In genomic region chr1:179230251-179230650, GRCh38 we compare ENCODE assay signal across 8 cellular contexts. TPM values are rescaled to one million over a fixed set of nuclear protein-coding genes. Genes with fewer than 3 reads are reported as not detected.
DNase-seq lines count a peak whose midpoint lies in the region; ATAC-seq and TF ChIP-seq lines count a peak whose summit lies in the region.

No MANE protein-coding gene starts in this region.

- H3K27ac ChIP-seq in C4-2B (peak overlapping the region; percentile 87; the same call in 1 of the 2 replicates), HUES6 (ENCODE audit: low read depth, low read length) (no peak overlapping the region), breast epithelium (peak overlapping the region in 1 of 2 donors; percentile 83), muscle layer of colon (ENCODE audit: low read depth, low read length) (peak overlapping the region; percentile 76)

- TF ChIP-seq CTCF in C4-2B (conservative IDR thresholded peaks at IDR 0.05) (no peak), breast epithelium (IDR thresholded peaks at IDR 0.05) (no peak)

- intact Hi-C loops in breast epithelium (cut with DNase I; ENCODE audit: low total_unique reads), result no loop called here

- ATAC-seq in HG02981 (IDR thresholded peaks at IDR 0.05; ENCODE audit: unreplicated experiment) (no peak), GM21786 (IDR thresholded peaks at IDR 0.05; ENCODE audit: unreplicated experiment) (no peak)

- H3K27me3 ChIP-seq in HUES6 (ENCODE audit: control insufficient read depth, insufficient read depth, low read length) (no peaks in the 10 kb centered on the region), breast epithelium (no peaks in the 10 kb centered on the region), muscle layer of colon (ENCODE audit: control insufficient read depth in 1 of 2, insufficient read depth in 2 of 2, low read length in 2 of 2) (no peaks in the 10 kb centered on the region)

- H3K36me3 ChIP-seq in HUES6 (ENCODE audit: control insufficient read depth, insufficient read depth, low read length) (no peaks in the 10 kb centered on the region; the same call in 1 of the 2 replicates), breast epithelium (no peaks in the 10 kb centered on the region), muscle layer of colon (ENCODE audit: insufficient read depth, low read length) (no peaks in the 10 kb centered on the region)

- H3K4me3 ChIP-seq in HUES6 (ENCODE audit: low read depth, low read length), result peak overlapping the region; percentile 70
- H3K4me3 ChIP-seq in breast epithelium, result peak overlapping the region; percentile 85 to 99 (median 91)
- H3K4me3 ChIP-seq in muscle layer of colon (ENCODE audit: low read depth in 1 of 2, low read length in 2 of 2), result peak overlapping the region; percentile 77 to 86

- H3K9ac ChIP-seq in HUES6 (ENCODE audit: low read length) (no peak overlapping the region), muscle layer of colon (ENCODE audit: low read length) (peak overlapping the region; percentile 80)

- H3K9me3 ChIP-seq in HUES6 (ENCODE audit: control insufficient read depth, insufficient read depth, low read depth, low read length) (no peaks in the 10 kb centered on the region), breast epithelium (no peaks in the 10 kb centered on the region), muscle layer of colon (ENCODE audit: low read length) (no peaks in the 10 kb centered on the region)

- H3K4me1 ChIP-seq in HUES6 (ENCODE audit: control insufficient read depth, insufficient read depth, low read length) (peaks cover 8% of the 10 kb centered on the region; the same call in 1 of the 2 replicates), breast epithelium (peaks cover 0 to 4% of the 10 kb centered on the region in 2 donors), muscle layer of colon (ENCODE audit: insufficient read depth, low read length) (peaks cover 18% of the 10 kb centered on the region)

- DNase-seq in breast epithelium (ENCODE audit: low spot score in 2 of 2) (no peak), NOMO-1 treated with dmso at 0.1 percent for 144 hours (lab: John Stamatoyannopoulos, UW; ENCODE audit: unreplicated experiment) (no peak), AG08395 (ENCODE audit: low spot score) (no peak)

- TF ChIP-seq POLR2A in breast epithelium (IDR thresholded peaks at IDR 0.05), result no peak

RNA-seq across cellular contexts. Expression of gene ABL2, which starts 0.8 kb away (rescaled TPM):
- total RNA-seq in breast epithelium, result 10 to 100 TPM; 23.9 to 27.4 (median 24.3) TPM
